ENCODE assay signal across 28 cellular contexts in genomic region chr11:128926437-128927107, GRCh38. TPM values are rescaled to one million over a fixed set of nuclear protein-coding genes. Genes with fewer than 3 reads are reported as not detected.
A peak's percentile ranks its signal among the peaks of the same experiment; 100 is the strongest.
DNase-seq lines count a peak whose midpoint lies in the region; ATAC-seq and TF ChIP-seq lines count a peak whose summit lies in the region.
"Had no signal": no experiment of that assay in that cellular context is flagged by ENCODE, and none has a peak within 500 bp of the region (broad histone marks: within the 10 kb centered on the region; RNA-seq: fewer than 3 reads in every experiment).

No MANE protein-coding gene starts in this region.

- H3K9ac ChIP-seq in neural progenitor cell = no peak overlapping the region

- H3K4me3 Mint-ChIP-seq in neural progenitor cell = peak overlapping the region; percentile 10
- H3K4me3 Mint-ChIP-seq: CD4-positive, alpha-beta memory T cell; HFFc6 had no signal

- H3K27me3 ChIP-seq in H7 (ENCODE audit: control insufficient read depth, insufficient read depth, low read length) = peaks cover 56% of the 10 kb centered on the region
- peaks cover 33% of the 10 kb centered on the region for H3K27me3 ChIP-seq in neural progenitor cell
- H3K27me3 ChIP-seq: SJCRH30 had no signal

- peaks cover 20% of the 10 kb centered on the region for H3K4me1 ChIP-seq in neural progenitor cell
- H3K4me1 ChIP-seq: A549, Caco-2 had no signal

- peak; percentile 77 for DNase-seq in COR-L47 (lab: John Stamatoyannopoulos, UW)
- DNase-seq in H7 = peak; percentile 80
- peak; percentile 19 for DNase-seq in cerebellum (ENCODE audit: low spot score)
- no peak for DNase-seq in neural progenitor cell (ENCODE audit: low spot score)
- no peak for DNase-seq in NCI-H128 (lab: John Stamatoyannopoulos, UW; ENCODE audit: unreplicated experiment)
- DNase-seq in foreskin fibroblast = no peak
- DNase-seq in NCI-H187 (lab: John Stamatoyannopoulos, UW) = no peak
- DNase-seq: C1 segment of cervical spinal cord; Caco-2; CD4-positive, alpha-beta memory T cell; EL; GF-D8; H9; HFFc6; NCI-H1048; NCI-H1436 treated with DMSO at 0.1 percent for 48 hours; NCI-H1930; NCI-H2107; NCI-H524; NCI-H774; PC-9; SJCRH30 had no signal

- H4K20me1 ChIP-seq in neural progenitor cell (ENCODE audit: low read depth) = no peaks in the 10 kb centered on the region

- H3K9me3 ChIP-seq in neural progenitor cell (ENCODE audit: low read depth) = no peaks in the 10 kb centered on the region
- H3K9me3 ChIP-seq: A549, Caco-2, SJCRH30 had no signal

- TF ChIP-seq CTCF in neural progenitor cell (IDR thresholded peaks at IDR 0.05) = no peak
- no peak for TF ChIP-seq CTCF in foreskin fibroblast (IDR thresholded peaks at IDR 0.05; ENCODE audit: low read depth, low read length)

- H3K36me3 Mint-ChIP-seq in neural progenitor cell = no peaks in the 10 kb centered on the region
- H3K36me3 Mint-ChIP-seq: CD4-positive, alpha-beta memory T cell; IgD-negative memory B cell had no signal

- H3K79me2 ChIP-seq in neural progenitor cell (ENCODE audit: low read depth) = no peaks in the 10 kb centered on the region

- H3K36me3 ChIP-seq in H7 (replicated peaks; ENCODE audit: control insufficient read depth, insufficient read depth, low read length) (no peaks in the 10 kb centered on the region), neural progenitor cell (no peaks in the 10 kb centered on the region)
- H3K36me3 ChIP-seq: SJCRH30 had no signal

- H3K4me1 Mint-ChIP-seq in neural progenitor cell = peaks cover 66% of the 10 kb centered on the region

- H3K4me3 ChIP-seq in H7 (ENCODE audit: insufficient read depth, low read depth, low read length) (no peak overlapping the region), neural progenitor cell (no peak overlapping the region), foreskin fibroblast (ENCODE audit: low read depth in 1 of 2, low read length in 2 of 2) (no peak overlapping the region)
- H3K4me3 ChIP-seq: A549, PC-9, SJCRH30 had no signal

- no peak overlapping the region for H2AFZ ChIP-seq in neural progenitor cell (replicated peaks)
- H2AFZ ChIP-seq: PC-9 had no signal

- ATAC-seq in HG02840 (IDR thresholded peaks at IDR 0.05; ENCODE audit: low FRiP score, unreplicated experiment) = no peak
- ATAC-seq: Right ventricle myocardium inferior, SK-N-SH treated with all-trans-retinoic acid at 6 μM for 48 hours had no signal

- H3K27me3 Mint-ChIP-seq in neural progenitor cell (ENCODE audit: insufficient read depth, low read depth) = peaks cover 44% of the 10 kb centered on the region

- H3K4me2 ChIP-seq in neural progenitor cell = peak overlapping the region; percentile 28
- H3K4me2 ChIP-seq: A549, PC-9 had no signal

- H3F3A ChIP-seq in neural progenitor cell (ENCODE audit: low read depth) = no peaks in the 10 kb centered on the region

- H3K27ac Mint-ChIP-seq in neural progenitor cell = no peak overlapping the region
- H3K27ac Mint-ChIP-seq: CD4-positive, alpha-beta memory T cell; HFFc6; IgD-negative memory B cell had no signal

- no peak overlapping the region for H3K27ac ChIP-seq in neural progenitor cell
- H3K27ac ChIP-seq: A549, PC-9, SJCRH30 had no signal

- H3K9me3 Mint-ChIP-seq in neural progenitor cell = no peaks in the 10 kb centered on the region
- H3K9me3 Mint-ChIP-seq: CD4-positive, alpha-beta memory T cell; HFFc6; IgD-negative memory B cell had no signal

RNA-seq across cellular contexts. Expression of gene TP53AIP1, which starts 16.1 kb away (rescaled TPM):
- 0.07 TPM in 1 of 2 replicates, not detected in the other for total RNA-seq in H7 (2014; rRNA removed; shearing (Covaris generic))
- total RNA-seq in cerebellum (1.5 TPM), neural progenitor cell (ENCODE audit: low replicate concordance) (not detected in 2 replicates)
- total RNA-seq: CD4-positive, alpha-beta memory T cell; H9; HFFc6; PC-9; Right ventricle myocardium inferior; RPMI7951; SJCRH30 had no signal

RNA-seq across cellular contexts. Expression of gene KCNJ5, which starts 35.4 kb away (rescaled TPM):
- 0.04 and 0.35 TPM in 2 replicates for total RNA-seq in H7 (2014; rRNA removed; shearing (Covaris generic))
- total RNA-seq in cerebellum (0.82 TPM), neural progenitor cell (ENCODE audit: low replicate concordance) (0.03 TPM in 1 of 2 replicates, not detected in the other)
- total RNA-seq: Caco-2, HFFc6 had no signal

RNA-seq across cellular contexts. Expression of gene KCNJ1, which starts 59.5 kb away (rescaled TPM):
- 0.07 TPM in 1 of 2 replicates, not detected in the other for total RNA-seq in H7 (2014; rRNA removed; shearing (Covaris generic))
- total RNA-seq in cerebellum (not detected), neural progenitor cell (ENCODE audit: low replicate concordance) (0.03 and 0.41 TPM in 2 replicates)
- total RNA-seq: Caco-2, H9, HFFc6, PC-9, Right ventricle myocardium inferior, RPMI7951, SJCRH30 had no signal

Comparison
In these comparisons a context has a peak if more than half of its experiments do, and no peak if none do; other contexts are left out.
1. DNase-seq: peak in COR-L47 (single experiment), H7 (single experiment) and cerebellum (single experiment); none in neural progenitor cell (single experiment), NCI-H128 (single experiment), foreskin fibroblast (0 of 2) and NCI-H187 (0 of 2).